In the genomic region with DNA sequence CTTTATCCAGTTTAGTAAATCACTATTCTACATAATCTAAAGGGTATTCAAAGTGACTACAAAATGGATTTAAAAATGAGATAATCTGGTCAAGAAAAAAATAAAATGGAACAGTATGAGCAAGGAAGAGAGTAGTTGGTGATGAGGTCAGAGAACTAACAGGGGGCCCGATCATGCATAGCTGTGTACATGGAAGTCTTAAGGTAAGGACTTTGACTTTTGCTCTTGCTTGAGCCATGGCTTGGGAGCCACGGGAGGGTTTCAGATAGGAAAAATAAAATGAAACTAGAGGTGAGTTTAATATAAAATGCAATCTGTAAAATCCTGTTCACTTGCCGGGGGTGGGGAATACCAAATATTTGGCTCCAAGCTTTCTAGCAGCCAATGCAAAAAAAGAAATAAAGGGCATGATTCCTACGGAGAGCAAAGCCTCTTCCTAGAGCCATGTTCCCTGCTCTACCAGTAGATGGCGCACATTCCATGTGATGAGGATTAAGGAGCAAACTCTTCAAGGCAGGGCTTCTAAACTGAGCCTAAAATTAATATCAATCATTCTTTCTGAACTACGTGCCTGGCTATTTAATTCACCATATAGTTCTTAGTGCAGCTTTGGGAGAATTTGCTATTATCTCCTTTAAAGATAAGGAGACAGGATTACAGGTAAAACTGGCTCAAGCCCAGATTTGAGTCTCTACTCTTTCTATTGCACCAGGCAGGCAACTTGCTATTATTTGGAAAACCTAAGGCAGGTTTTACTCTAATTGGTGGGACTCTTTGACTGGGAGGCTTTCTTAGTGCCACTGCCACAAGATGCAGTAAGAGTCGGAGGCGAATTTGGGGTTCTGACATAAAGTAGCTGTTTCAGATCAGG, we compare ENCODE assay signal across 8 cellular contexts. TPM values are rescaled to one million over a fixed set of nuclear protein-coding genes. Genes with fewer than 3 reads are reported as not detected.
DNase-seq lines count a peak whose midpoint lies in the region; ATAC-seq and TF ChIP-seq lines count a peak whose summit lies in the region.

No MANE protein-coding gene starts in this region.

- no peaks in the 10 kb centered on the region for H3K9me3 ChIP-seq in OCI-LY1 (ENCODE audit: low read length)

- H3K4me3 Mint-ChIP-seq in activated T-helper 17 cell treated with anti-CD3 and anti-CD28 coated beads, Interleukin-2, amount 50 U/mL, for 72 hours: no peak overlapping the region

- DNase-seq in Ammon's horn (ENCODE audit: low spot score) (peak; percentile 70), globus pallidus (ENCODE audit: low spot score) (peak; percentile 47), putamen (ENCODE audit: low spot score) (peak; percentile 18)

- no peaks in the 10 kb centered on the region for H3K9me3 Mint-ChIP-seq in activated T-helper 17 cell treated with anti-CD3 and anti-CD28 coated beads, Interleukin-2, amount 50 U/mL, for 72 hours

- no peaks in the 10 kb centered on the region for H4K20me1 ChIP-seq in OCI-LY1 (ENCODE audit: insufficient read depth, low read length)

- no peak overlapping the region for H3K27ac ChIP-seq in OCI-LY1 (ENCODE audit: low read depth, low read length, poor library complexity, severe bottlenecking)

- peak; percentile 92 for ATAC-seq in GM18511 (IDR thresholded peaks at IDR 0.05; ENCODE audit: unreplicated experiment)
- peak; percentile 75 for ATAC-seq in HG03558 (IDR thresholded peaks at IDR 0.05; ENCODE audit: extremely low read depth, unreplicated experiment)
- ATAC-seq in activated T-helper 17 cell treated with anti-CD3 and anti-CD28 coated beads, Interleukin-2, amount 50 U/mL, for 72 hours (replicated peaks): peak; percentile 59
- ATAC-seq in GM19397 (IDR thresholded peaks at IDR 0.05; ENCODE audit: unreplicated experiment): no peak

- H3K4me1 ChIP-seq in OCI-LY1 (ENCODE audit: insufficient read depth, low read length, severe bottlenecking): no peaks in the 10 kb centered on the region

- H3K27ac Mint-ChIP-seq in activated T-helper 17 cell treated with anti-CD3 and anti-CD28 coated beads, Interleukin-2, amount 50 U/mL, for 72 hours: no peak overlapping the region

- no peak overlapping the region for H2AFZ ChIP-seq in OCI-LY1 (ENCODE audit: low read length)

- no peak overlapping the region for H3K4me2 ChIP-seq in OCI-LY1 (ENCODE audit: low read length)

- H3F3A ChIP-seq in OCI-LY1 (ENCODE audit: insufficient read depth, low read length): no peaks in the 10 kb centered on the region

- H3K4me3 ChIP-seq in OCI-LY1 (ENCODE audit: low read depth, low read length, poor library complexity, severe bottlenecking): no peak overlapping the region

- H3K27me3 Mint-ChIP-seq in activated T-helper 17 cell treated with anti-CD3 and anti-CD28 coated beads, Interleukin-2, amount 50 U/mL, for 72 hours: no peaks in the 10 kb centered on the region

- no peaks in the 10 kb centered on the region for H3K27me3 ChIP-seq in OCI-LY1 (ENCODE audit: insufficient read depth, low read length)

- H3K36me3 ChIP-seq in OCI-LY1 (ENCODE audit: insufficient read depth, low read length): no peaks in the 10 kb centered on the region

- no peaks in the 10 kb centered on the region for H3K79me2 ChIP-seq in OCI-LY1 (ENCODE audit: insufficient read depth, low read length)

- peak; percentile 67 for TF ChIP-seq CTCF in OCI-LY1 (IDR thresholded peaks at IDR 0.05; ENCODE audit: low read length)

- no peak overlapping the region for H3K9ac ChIP-seq in OCI-LY1 (ENCODE audit: low read length)

- no peaks in the 10 kb centered on the region for H3K9me2 ChIP-seq in OCI-LY1 (ENCODE audit: low read depth, low read length)

- H3K36me3 Mint-ChIP-seq in activated T-helper 17 cell treated with anti-CD3 and anti-CD28 coated beads, Interleukin-2, amount 50 U/mL, for 72 hours (ENCODE audit: low read depth): no peaks in the 10 kb centered on the region

- peaks cover under 1% of the 10 kb centered on the region for H3K4me1 Mint-ChIP-seq in activated T-helper 17 cell treated with anti-CD3 and anti-CD28 coated beads, Interleukin-2, amount 50 U/mL, for 72 hours

RNA-seq across cellular contexts. Expression of gene CLCN5, which starts 6.8 kb away (rescaled TPM):
- total RNA-seq in activated T-helper 17 cell treated with anti-CD3 and anti-CD28 coated beads, Interleukin-2, amount 50 U/mL, for 72 hours: 1 to 10 TPM; 3.1 to 4.3 TPM

RNA-seq across cellular contexts. Expression of gene USP27X, which starts 36.3 kb away (rescaled TPM):
- 1 to 10 TPM; 1.1 to 1.5 TPM for total RNA-seq in activated T-helper 17 cell treated with anti-CD3 and anti-CD28 coated beads, Interleukin-2, amount 50 U/mL, for 72 hours

Comparison
In these comparisons a context has a peak if more than half of its experiments do, and no peak if none do; other contexts are left out.
1. DNase-seq: peak in every context shown above with its lines; median percentile 70 in Ammon's horn; 47 in globus pallidus; 18 in putamen.